In the genomic region with DNA sequence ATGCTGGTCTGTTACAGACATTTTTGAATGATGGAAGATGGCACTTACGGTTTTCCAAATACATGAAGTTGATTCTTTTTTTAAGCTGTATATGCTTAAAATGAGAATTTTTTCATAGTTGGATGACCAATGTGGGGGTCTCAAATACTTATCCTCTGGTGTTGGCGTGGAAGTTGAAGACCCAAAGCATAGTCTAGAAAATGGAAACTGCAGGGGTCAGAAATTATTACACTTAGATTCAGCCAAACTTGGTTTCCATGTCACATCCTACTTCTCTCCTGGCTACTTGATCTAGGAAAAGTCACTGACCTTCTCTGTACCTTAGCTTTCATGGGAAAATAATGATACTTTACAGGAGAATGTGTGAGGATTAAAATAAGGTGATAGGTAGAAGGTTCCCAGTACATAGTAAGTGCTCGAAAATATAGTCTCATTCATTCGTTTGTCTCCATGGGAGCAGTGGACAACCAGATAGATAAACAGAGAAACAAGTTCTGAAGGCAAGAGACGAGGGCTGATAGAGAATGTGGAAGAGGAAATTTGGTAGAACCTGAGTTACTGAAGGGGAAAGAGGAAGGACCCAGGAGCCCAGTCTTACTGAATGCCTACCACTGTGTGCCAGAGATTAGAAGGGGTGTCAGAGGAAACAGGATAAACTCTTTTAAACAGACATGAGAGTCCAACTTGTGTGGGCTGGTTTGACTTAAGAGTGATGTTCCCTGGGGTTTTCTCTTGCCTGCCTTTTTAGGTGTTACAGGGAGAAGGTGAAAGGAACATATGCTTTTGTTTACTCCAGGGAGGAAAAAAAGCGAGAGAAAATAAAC, we compare ENCODE assay signal across 17 cellular contexts.
DNase-seq lines count a peak whose midpoint lies in the region; ATAC-seq, FAIRE-seq and TF ChIP-seq lines count a peak whose summit lies in the region.
"Had no signal": no experiment of that assay in that cellular context is flagged by ENCODE, and none has a peak within 500 bp of the region (broad histone marks: within the 10 kb centered on the region; RNA-seq: fewer than 3 reads in every experiment).

No MANE protein-coding gene starts in this region.

- H3K9me3 ChIP-seq in K562 (replicated peaks; ENCODE audit: control insufficient read depth, insufficient read depth, low read depth, low read length) = no peaks in the 10 kb centered on the region
- no peaks in the 10 kb centered on the region for H3K9me3 ChIP-seq in trophoblast cell (ENCODE audit: insufficient read depth, low read depth, low read length)
- H3K9me3 ChIP-seq: Caco-2 had no signal

- peaks cover 3% of the 10 kb centered on the region for H3K79me1 ChIP-seq in trophoblast cell (ENCODE audit: low read length)

- H3K27ac ChIP-seq in K562 (ENCODE audit: extremely low read depth, low read depth, low read length) (no peak overlapping the region), trophoblast cell (ENCODE audit: low read depth, low read length) (no peak overlapping the region)

- H3K27ac Mint-ChIP-seq in HFFc6 = peak overlapping the region; percentile 7
- H3K27ac Mint-ChIP-seq: activated B cell treated with CpG ODN at 0.5 μM for 24 hours; activated CD8-positive, alpha-beta T cell treated with anti-CD3 and anti-CD28 coated beads for 36 hours; activated naive CD4-positive, alpha-beta T cell treated with anti-CD3 and anti-CD28 coated beads for 36 hours; nephron; T-cell had no signal

- intact Hi-C loops in K562 (cut with micrococcal nuclease) = loop anchor here (5.0 kb wide), 1 partner anchor 48 kb away; no protein-coding TSS in a partner anchor

- H3K4me3 ChIP-seq in K562 (no peak overlapping the region), trophoblast cell (ENCODE audit: low read depth, low read length) (no peak overlapping the region)

- POLR2A ChIA-PET in K562 (lab: Yijun Ruan, JAX) = interaction anchor here (0.5 to 1.4 kb wide), 2 partner anchors 10 to 519 kb away, joined by 3 to 4 read pairs; no protein-coding TSS in a partner anchor

- H4K20me1 ChIP-seq in K562 (replicated peaks; ENCODE audit: control insufficient read depth, insufficient read depth, low read length) = no peaks in the 10 kb centered on the region

- H2BK5ac ChIP-seq in trophoblast cell (ENCODE audit: low read depth, low read length, poor library complexity) = no peak overlapping the region

- H2AFZ ChIP-seq in K562 (ENCODE audit: low read depth, low read length) (peak overlapping the region; percentile 69), trophoblast cell (ENCODE audit: insufficient read depth, low read length, poor library complexity) (no peak overlapping the region)

- WGBS in K562 (ENCODE audit: insufficient coverage, low coverage, missing lambda C conversion rate) = 33% methylated on average over 6 of the region's 6 CpGs
- WGBS in trophoblast cell (ENCODE audit: extremely low coverage, insufficient coverage, insufficient read length) = no CpG with 5 or more reads among the region's 6 CpGs

- H3K79me2 ChIP-seq in K562 (ENCODE audit: control insufficient read depth, insufficient read depth, low read length) (no peaks in the 10 kb centered on the region), trophoblast cell (ENCODE audit: control insufficient read depth, insufficient read depth, low read length, poor library complexity) (no peaks in the 10 kb centered on the region)

- H3K36me3 ChIP-seq in K562 (ENCODE audit: control insufficient read depth, insufficient read depth, low read length) (no peaks in the 10 kb centered on the region), trophoblast cell (ENCODE audit: control insufficient read depth in 1 of 2, insufficient read depth in 2 of 2, low read length in 2 of 2) (no peaks in the 10 kb centered on the region)

- H2BK12ac ChIP-seq in trophoblast cell (ENCODE audit: low read length) = no peak overlapping the region

- H4K12ac ChIP-seq in trophoblast cell (ENCODE audit: low read depth, low read length) = no peak overlapping the region

- TF ChIP-seq EP300 in K562 (IDR thresholded peaks at IDR 0.05; ENCODE audit: low read length) = no peak

- H3K9me1 ChIP-seq in K562 (ENCODE audit: control insufficient read depth, insufficient read depth, low read length) = no peaks in the 10 kb centered on the region

- H3K4me1 Mint-ChIP-seq in HFFc6 (ENCODE audit: low read depth) = peaks cover 83% of the 10 kb centered on the region
- H3K4me1 Mint-ChIP-seq: activated B cell treated with CpG ODN at 0.5 μM for 24 hours, T-cell had no signal

- H3K36me3 Mint-ChIP-seq in HFFc6 (ENCODE audit: low read depth) = peaks cover 7% of the 10 kb centered on the region; the same call in 1 of the 2 replicates
- H3K36me3 Mint-ChIP-seq: T-cell had no signal

- H2BK120ac ChIP-seq in trophoblast cell (ENCODE audit: insufficient read depth, low read length, poor library complexity) = no peak overlapping the region

- H3K27me3 Mint-ChIP-seq in HFFc6 (ENCODE audit: insufficient read depth) = peaks cover 2% of the 10 kb centered on the region
- H3K27me3 Mint-ChIP-seq: activated CD8-positive, alpha-beta T cell treated with anti-CD3 and anti-CD28 coated beads for 36 hours; T-cell had no signal

- H3K18ac ChIP-seq in trophoblast cell (ENCODE audit: low read length) = no peak overlapping the region

- FAIRE-seq in K562 (lab: Jason Lieb, UNC) (no peak), GM12892 (lab: Jason Lieb, UNC) (no peak)

- H3K14ac ChIP-seq in trophoblast cell (ENCODE audit: low read length) = no peak overlapping the region

- peaks cover 0 to 25% of the 10 kb centered on the region in 2 experiments; a peak in 3 of 5 replicates for H3K4me1 ChIP-seq in K562 (replicated peaks in 1 of 2; ENCODE audit: control insufficient read depth in 2 of 2, insufficient read depth in 2 of 2, low read length in 2 of 2)
- H3K4me1 ChIP-seq in trophoblast cell (ENCODE audit: control insufficient read depth in 1 of 2, insufficient read depth in 2 of 2, low read length in 2 of 2) = peaks cover 0 to 5% of the 10 kb centered on the region in 2 experiments

- TF ChIP-seq CTCF in HFFc6 (IDR thresholded peaks at IDR 0.05) (no peak), K562 (IDR thresholded peaks at IDR 0.05 in 2 of 3, conservative IDR thresholded peaks at IDR 0.05 in 1 of 3; ENCODE audit: insufficient read depth in 2 of 3, low read depth in 1 of 3, low read length in 3 of 3) (no peak), GM20000 (IDR thresholded peaks at IDR 0.05; ENCODE audit: extremely low read depth, missing control alignments) (no peak)

- no peak overlapping the region for H3K4ac ChIP-seq in trophoblast cell (ENCODE audit: low read depth, low read length)

- H3K9ac ChIP-seq in K562 (ENCODE audit: insufficient read depth in 1 of 2, low read depth in 2 of 2, low read length in 2 of 2) = peak overlapping the region in 1 of 2 experiments; percentile 13; a peak in 1 of 4 replicates
- no peak overlapping the region for H3K9ac ChIP-seq in trophoblast cell (ENCODE audit: low read length)

- no peak for TF ChIP-seq RAD21 in K562 (CRISPR knock-in tag; conservative IDR thresholded peaks at IDR 0.05 in 1 of 2, IDR thresholded peaks at IDR 0.05 in 1 of 2)

- ATAC-seq in K562 (peak; percentile 37), GM19328 (IDR thresholded peaks at IDR 0.05; ENCODE audit: unreplicated experiment) (no peak)
- ATAC-seq: activated CD8-positive, alpha-beta T cell treated with anti-CD3 and anti-CD28 coated beads for 36 hours; T-cell had no signal

- no peak for DNase-seq in HFFc6
- DNase-seq in NCI-H69 (lab: John Stamatoyannopoulos, UW) = peak; percentile 44
- DNase-seq in K562 (ENCODE audit: extremely low read depth in 1 of 4, low spot score in 3 of 4) = peak in 1 of 4 experiments; percentile 35
- peak; percentile 36 for DNase-seq in kidney tubule cell (ENCODE audit: low spot score)
- DNase-seq in GM20000 (ENCODE audit: low spot score) = no peak
- no peak for DNase-seq in GM12892 (ENCODE audit: insufficient read length)
- no peak for DNase-seq in trophoblast cell
- DNase-seq: activated B cell treated with CpG ODN at 0.5 μM for 24 hours; activated CD8-positive, alpha-beta T cell treated with anti-CD3 and anti-CD28 coated beads for 36 hours; activated naive CD4-positive, alpha-beta T cell treated with anti-CD3 and anti-CD28 coated beads for 36 hours; activated T-cell treated with anti-CD3 and anti-CD28 coated beads, Interleukin-2, amount 50 U/mL, for 1 hour; Karpas-422; NCI-H1417 treated with DMSO at 0.1 percent for 48 hours; T-cell had no signal

- in situ Hi-C loops in K562 (cut with MboI) = no loop called here

- H3K4me3 Mint-ChIP-seq in HFFc6 = no peak overlapping the region
- H3K4me3 Mint-ChIP-seq: activated B cell treated with CpG ODN at 0.5 μM for 24 hours; activated CD8-positive, alpha-beta T cell treated with anti-CD3 and anti-CD28 coated beads for 36 hours; activated naive CD4-positive, alpha-beta T cell treated with anti-CD3 and anti-CD28 coated beads for 36 hours; nephron; T-cell had no signal

- no peaks in the 10 kb centered on the region for H3K9me3 Mint-ChIP-seq in HFFc6
- H3K9me3 Mint-ChIP-seq: activated B cell treated with CpG ODN at 0.5 μM for 24 hours; activated CD8-positive, alpha-beta T cell treated with anti-CD3 and anti-CD28 coated beads for 36 hours; activated naive CD4-positive, alpha-beta T cell treated with anti-CD3 and anti-CD28 coated beads for 36 hours; nephron had no signal

- H4K8ac ChIP-seq in trophoblast cell (ENCODE audit: low read depth, low read length) = no peak overlapping the region

- CTCF ChIA-PET in K562 (lab: Yijun Ruan, JAX; ENCODE audit: low intra/inter-chr PET ratio) = no interaction called here

- no TSS peak for BruUV-seq in K562 (replicated peaks; lab: Mats Ljungman, UMichigan)

- H3K23ac ChIP-seq in trophoblast cell (ENCODE audit: low read length) = no peak overlapping the region

- H2AK5ac ChIP-seq in trophoblast cell (ENCODE audit: low read length) = no peak overlapping the region

- no peak overlapping the region for H4K91ac ChIP-seq in trophoblast cell (ENCODE audit: low read depth, low read length)

- TF ChIP-seq POLR2A in K562 (conservative IDR thresholded peaks at IDR 0.05) (no peak), GM12892 (IDR thresholded peaks at IDR 0.05; ENCODE audit: low read depth, low read length) (no peak)

- H3K27me3 ChIP-seq in K562 (ENCODE audit: control insufficient read depth in 2 of 2, insufficient read depth in 2 of 2, low read length in 2 of 2) (no peaks in the 10 kb centered on the region), trophoblast cell (ENCODE audit: insufficient read depth, low read length) (no peaks in the 10 kb centered on the region)

- H3K4me2 ChIP-seq in K562 (ENCODE audit: insufficient read depth, low read length) = no peak overlapping the region; the same call in 1 of the 2 replicates
- H3K4me2 ChIP-seq in trophoblast cell (ENCODE audit: low read length) = no peak overlapping the region

TF ChIP-seq in K562, 482 proteins besides CTCF, POLR2A, EP300 and RAD21 (continues in another document):
- peak; percentile 64 for TF ChIP-seq RFX1 (IDR thresholded peaks at IDR 0.05)
- TF ChIP-seq DIDO1 (tag; IDR thresholded peaks at IDR 0.05; ENCODE audit: low read depth) = no peak

Comparison
In these comparisons a context has a peak if more than half of its experiments do, and no peak if none do; other contexts are left out.
1. DNase-seq: peak in NCI-H69 (single experiment) and kidney tubule cell (single experiment); none in HFFc6 (single experiment), GM20000 (single experiment), GM12892 (single experiment) and trophoblast cell (0 of 2).